ENCODE assay signal across 9 cellular contexts in genomic region chr18:32730068-32730467, GRCh38. TPM values are rescaled to one million over a fixed set of nuclear protein-coding genes. Genes with fewer than 3 reads are reported as not detected.
DNase-seq lines count a peak whose midpoint lies in the region; ATAC-seq and TF ChIP-seq lines count a peak whose summit lies in the region.
"Had no signal": no experiment of that assay in that cellular context is flagged by ENCODE, and none has a peak within 500 bp of the region (broad histone marks: within the 10 kb centered on the region; RNA-seq: fewer than 3 reads in every experiment).

No MANE protein-coding gene starts in this region.

- peaks cover 0 to 5% (median 0%) of the 10 kb centered on the region in 11 experiments; a peak in 2 of 22 replicates for H3K9me3 ChIP-seq in BLaER1 treated with 17β-estradiol and CSF1 and Interleukin-3, amounts not matched to agents 10 nM and 100 nM (replicated peaks in 1 of 11)
- no peaks in the 10 kb centered on the region for H3K9me3 ChIP-seq in adipocyte (ENCODE audit: control insufficient read depth, low read length)
- H3K9me3 ChIP-seq in muscle layer of duodenum (ENCODE audit: control insufficient read depth in 1 of 2, low read length in 2 of 2): peaks cover 0 to 4% of the 10 kb centered on the region in 2 donors

- ATAC-seq in HG02610 (IDR thresholded peaks at IDR 0.05; ENCODE audit: unreplicated experiment) (peak; percentile 3), HG03457 (IDR thresholded peaks at IDR 0.05; ENCODE audit: unreplicated experiment) (no peak)
- no peak for ATAC-seq in stimulated activated effector memory CD8-positive, alpha-beta T cell treated with anti-CD3 and anti-CD28 coated beads, Interleukin-12 subunit alpha, Interleukin-12 subunit beta, amount 100 ng/mL, for 72 hours

- TF ChIP-seq CTCF in progenitor cell of endocrine pancreas (IDR thresholded peaks at IDR 0.05; ENCODE audit: unreplicated experiment) (no peak), glutamatergic neuron (IDR thresholded peaks at IDR 0.05; ENCODE audit: partially characterized antibody, unreplicated experiment) (no peak)

- peaks cover 6% of the 10 kb centered on the region for H3K4me1 Mint-ChIP-seq in stimulated activated effector memory CD8-positive, alpha-beta T cell treated with anti-CD3 and anti-CD28 coated beads, Interleukin-12 subunit alpha, Interleukin-12 subunit beta, amount 100 ng/mL, for 72 hours
- H3K4me1 Mint-ChIP-seq in progenitor cell of endocrine pancreas (ENCODE audit: low read depth) (peaks cover 5% of the 10 kb centered on the region), glutamatergic neuron (ENCODE audit: low read depth, unreplicated experiment) (no peaks in the 10 kb centered on the region)

- no peak overlapping the region for H3K27ac Mint-ChIP-seq in stimulated activated effector memory CD8-positive, alpha-beta T cell treated with anti-CD3 and anti-CD28 coated beads, Interleukin-12 subunit alpha, Interleukin-12 subunit beta, amount 100 ng/mL, for 72 hours
- H3K27ac Mint-ChIP-seq in progenitor cell of endocrine pancreas (no peak overlapping the region), glutamatergic neuron (ENCODE audit: unreplicated experiment) (no peak overlapping the region)

- peak overlapping the region; percentile 65 to 91 (median 79); a peak in 21 of 22 replicates for H3K4me2 ChIP-seq in BLaER1 treated with 17β-estradiol and CSF1 and Interleukin-3, amounts not matched to agents 10 nM and 100 nM

- peaks cover 3% of the 10 kb centered on the region for H3K9me3 Mint-ChIP-seq in stimulated activated effector memory CD8-positive, alpha-beta T cell treated with anti-CD3 and anti-CD28 coated beads, Interleukin-12 subunit alpha, Interleukin-12 subunit beta, amount 100 ng/mL, for 72 hours
- H3K9me3 Mint-ChIP-seq in progenitor cell of endocrine pancreas (ENCODE audit: low read depth) (no peaks in the 10 kb centered on the region), glutamatergic neuron (ENCODE audit: unreplicated experiment) (no peaks in the 10 kb centered on the region)

- peak overlapping the region in 7 of 11 experiments; percentile 42 to 76 (median 67); a peak in 11 of 22 replicates for H3K9ac ChIP-seq in BLaER1 treated with 17β-estradiol and CSF1 and Interleukin-3, amounts not matched to agents 10 nM and 100 nM
- peak overlapping the region; percentile 74 for H3K9ac ChIP-seq in adipocyte (ENCODE audit: low read length)

- H3K4me3 ChIP-seq in BLaER1 treated with 17β-estradiol and CSF1 and Interleukin-3, amounts not matched to agents 10 nM and 100 nM: peak overlapping the region; percentile 35 to 65 (median 52); a peak in 14 of 20 replicates
- H3K4me3 ChIP-seq in adipocyte (ENCODE audit: low read length) (peak overlapping the region; percentile 83), muscle layer of duodenum (ENCODE audit: low read depth in 1 of 2, low read length in 2 of 2) (peak overlapping the region; percentile 51 to 54)

- peak overlapping the region in 7 of 11 experiments; percentile 28 to 71 (median 54); a peak in 10 of 22 replicates for H3K27ac ChIP-seq in BLaER1 treated with 17β-estradiol and CSF1 and Interleukin-3, amounts not matched to agents 10 nM and 100 nM
- H3K27ac ChIP-seq in muscle layer of duodenum (ENCODE audit: low read length): no peak overlapping the region

- no peak for DNase-seq in adipocyte (ENCODE audit: low read depth)
- no peak for DNase-seq in stimulated activated effector memory CD8-positive, alpha-beta T cell treated with anti-CD3 and anti-CD28 coated beads, Interleukin-12 subunit alpha, Interleukin-12 subunit beta, amount 100 ng/mL, for 72 hours (ENCODE audit: low spot score in 2 of 2)
- no peak for DNase-seq in progenitor cell of endocrine pancreas (ENCODE audit: low spot score, unreplicated experiment)
- DNase-seq in glutamatergic neuron: no peak
- DNase-seq: activated naive CD4-positive, alpha-beta T cell had no signal

- H3K27me3 Mint-ChIP-seq in progenitor cell of endocrine pancreas (no peaks in the 10 kb centered on the region), glutamatergic neuron (ENCODE audit: unreplicated experiment) (no peaks in the 10 kb centered on the region)

- no peaks in the 10 kb centered on the region for H3K27me3 ChIP-seq in BLaER1 treated with 17β-estradiol and CSF1 and Interleukin-3, amounts not matched to agents 10 nM and 100 nM
- H3K27me3 ChIP-seq in adipocyte (replicated peaks; ENCODE audit: control insufficient read depth, insufficient read depth, low read length): no peaks in the 10 kb centered on the region
- H3K27me3 ChIP-seq in muscle layer of duodenum (ENCODE audit: low read depth, low read length): no peaks in the 10 kb centered on the region

- H3K36me3 Mint-ChIP-seq in stimulated activated effector memory CD8-positive, alpha-beta T cell treated with anti-CD3 and anti-CD28 coated beads, Interleukin-12 subunit alpha, Interleukin-12 subunit beta, amount 100 ng/mL, for 72 hours: no peaks in the 10 kb centered on the region
- H3K36me3 Mint-ChIP-seq in progenitor cell of endocrine pancreas (ENCODE audit: insufficient read depth) (peaks cover 3% of the 10 kb centered on the region), glutamatergic neuron (ENCODE audit: unreplicated experiment) (no peaks in the 10 kb centered on the region)

- H3K4me1 ChIP-seq in BLaER1 treated with 17β-estradiol and CSF1 and Interleukin-3, amounts not matched to agents 10 nM and 100 nM: peaks cover 10 to 28% (median 23%) of the 10 kb centered on the region in 10 experiments; a peak in 19 of 20 replicates
- H3K4me1 ChIP-seq in adipocyte (ENCODE audit: control insufficient read depth, insufficient read depth, low read length) (no peaks in the 10 kb centered on the region), muscle layer of duodenum (ENCODE audit: control insufficient read depth in 1 of 2, insufficient read depth in 2 of 2, low read length in 2 of 2) (no peaks in the 10 kb centered on the region)

- no peaks in the 10 kb centered on the region for H4K20me1 ChIP-seq in BLaER1 treated with 17β-estradiol and CSF1 and Interleukin-3, amounts not matched to agents 10 nM and 100 nM

- no peaks in the 10 kb centered on the region for H3K36me3 ChIP-seq in BLaER1 treated with 17β-estradiol and CSF1 and Interleukin-3, amounts not matched to agents 10 nM and 100 nM
- H3K36me3 ChIP-seq in adipocyte (ENCODE audit: control insufficient read depth, insufficient read depth, low read length, severe bottlenecking) (no peaks in the 10 kb centered on the region), muscle layer of duodenum (ENCODE audit: control insufficient read depth in 1 of 2, insufficient read depth in 2 of 2, low read length in 2 of 2) (no peaks in the 10 kb centered on the region)

- no peak overlapping the region for H3K4me3 Mint-ChIP-seq in stimulated activated effector memory CD8-positive, alpha-beta T cell treated with anti-CD3 and anti-CD28 coated beads, Interleukin-12 subunit alpha, Interleukin-12 subunit beta, amount 100 ng/mL, for 72 hours
- H3K4me3 Mint-ChIP-seq in progenitor cell of endocrine pancreas (ENCODE audit: low read depth) (no peak overlapping the region), glutamatergic neuron (ENCODE audit: unreplicated experiment) (no peak overlapping the region)

RNA-seq across cellular contexts. Expression of gene KLHL14, which starts 42.8 kb away (rescaled TPM):
- total RNA-seq in progenitor cell of endocrine pancreas: 7.0 and 7.8 TPM in 2 replicates
- total RNA-seq in glutamatergic neuron (ENCODE audit: unreplicated experiment): not detected
